Comparison of ENCODE assay signal across 8 cellular contexts in the genomic region with DNA sequence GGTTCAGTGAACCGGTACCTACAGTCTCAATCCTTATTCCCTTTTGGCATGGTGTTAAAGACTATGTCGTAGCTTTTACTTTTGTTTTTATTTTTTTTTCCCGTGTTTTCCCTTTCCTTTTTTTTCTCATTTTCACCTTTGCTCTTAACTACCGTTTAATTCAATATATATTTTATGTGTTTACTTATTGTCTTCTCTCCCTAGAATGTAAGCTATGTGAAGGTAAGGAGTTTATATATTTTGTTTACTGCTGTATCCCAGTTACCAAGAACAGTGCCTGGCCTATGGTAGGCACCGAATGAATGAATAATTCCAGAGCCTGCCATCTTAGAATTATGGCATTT. TPM values are rescaled to one million over a fixed set of nuclear protein-coding genes. Genes with fewer than 3 reads are reported as not detected.
DNase-seq lines count a peak whose midpoint lies in the region; ATAC-seq, FAIRE-seq and TF ChIP-seq lines count a peak whose summit lies in the region.

No MANE protein-coding gene starts in this region.

- peak overlapping the region; percentile 85 for H3K4me3 Mint-ChIP-seq in Caco-2 (ENCODE audit: unreplicated experiment)

- H2AFZ ChIP-seq in PC-3 (ENCODE audit: low read length) (peak overlapping the region; percentile 82), parathyroid adenoma (peak overlapping the region; percentile 94)

- no peaks in the 10 kb centered on the region for H3K9me3 Mint-ChIP-seq in Caco-2 (ENCODE audit: unreplicated experiment)

- H3K27me3 ChIP-seq in Caco-2 (replicated peaks; ENCODE audit: control insufficient read depth, insufficient read depth, low read length) (no peaks in the 10 kb centered on the region), PC-3 (ENCODE audit: low read length) (no peaks in the 10 kb centered on the region), parathyroid adenoma (ENCODE audit: control insufficient read depth, insufficient read depth, low read length) (no peaks in the 10 kb centered on the region)

- H3F3A ChIP-seq in PC-3 (ENCODE audit: low read length, unreplicated experiment) = no peaks in the 10 kb centered on the region

- TF ChIP-seq CTCF in Caco-2 (IDR thresholded peaks at IDR 0.05; ENCODE audit: insufficient read depth in 1 of 2, low read depth in 1 of 2, low read length in 1 of 2, severe bottlenecking in 1 of 2, unreplicated experiment in 1 of 2) (no peak), PC-3 (conservative IDR thresholded peaks at IDR 0.05; ENCODE audit: low read depth, low read length) (no peak), parathyroid adenoma (IDR thresholded peaks at IDR 0.05) (no peak)

- peak overlapping the region; percentile 86 for H3K27ac Mint-ChIP-seq in Caco-2 (ENCODE audit: unreplicated experiment)

- no peak overlapping the region for H3K27ac ChIP-seq in PC-3 (ENCODE audit: low read length)
- peak overlapping the region; percentile 81 for H3K27ac ChIP-seq in parathyroid adenoma

- BruUV-seq in Caco-2 (replicated peaks; lab: Mats Ljungman, UMichigan) (no TSS peak), PC-3 (replicated peaks; lab: Mats Ljungman, UMichigan) (TSS peak; percentile 10)

- no peak for DNase-seq in Caco-2
- DNase-seq in PC-3 = no peak
- no peak for DNase-seq in GM19238 (ENCODE audit: insufficient read length, low spot score)

- peaks cover 5% of the 10 kb centered on the region for H3K4me1 Mint-ChIP-seq in Caco-2 (ENCODE audit: low read depth, unreplicated experiment)

- peaks cover 35% of the 10 kb centered on the region for H3K36me3 Mint-ChIP-seq in Caco-2 (ENCODE audit: insufficient read depth, unreplicated experiment)

- H3K9me3 ChIP-seq in Caco-2 (no peaks in the 10 kb centered on the region), PC-3 (ENCODE audit: low read length) (no peaks in the 10 kb centered on the region), parathyroid adenoma (ENCODE audit: control insufficient read depth, low read length) (no peaks in the 10 kb centered on the region)

- H3K79me2 ChIP-seq in PC-3 (ENCODE audit: low read length) (peaks cover 28% of the 10 kb centered on the region), parathyroid adenoma (peaks cover 10% of the 10 kb centered on the region)

- FAIRE-seq in endometrium (lab: Jason Lieb, UNC) = peak; percentile 37

- POLR2A ChIA-PET in Caco-2 (lab: Charles Lee) = interaction anchor here (0.6 to 0.7 kb wide), 3 partner anchors 12 to 194 kb away, joined by 3 to 8 read pairs (median 4); a partner anchor contains a TSS
- POLR2A ChIA-PET in PC-3 (lab: Charles Lee; ENCODE audit: unreplicated experiment) = no interaction called here

- H3K4me3 ChIP-seq in Caco-2 (ENCODE audit: low read depth, low read length) = peak overlapping the region; percentile 62
- peak overlapping the region; percentile 73 for H3K4me3 ChIP-seq in PC-3 (ENCODE audit: low read length)
- peak overlapping the region; percentile 85 for H3K4me3 ChIP-seq in parathyroid adenoma (ENCODE audit: low read depth, low read length)

- H3K4me1 ChIP-seq in Caco-2 (peaks cover 10% of the 10 kb centered on the region), PC-3 (ENCODE audit: insufficient read depth, low read length) (peaks cover 21% of the 10 kb centered on the region), parathyroid adenoma (peaks cover 6% of the 10 kb centered on the region)

- H3K36me3 ChIP-seq in Caco-2 (ENCODE audit: control insufficient read depth, insufficient read depth, low read length) (no peaks in the 10 kb centered on the region), PC-3 (ENCODE audit: low read depth, low read length) (peaks cover 14% of the 10 kb centered on the region; the same call in 1 of the 2 replicates), parathyroid adenoma (ENCODE audit: control insufficient read depth, insufficient read depth, low read length) (no peaks in the 10 kb centered on the region)

- no peaks in the 10 kb centered on the region for H3K9me2 ChIP-seq in PC-3 (replicated peaks; ENCODE audit: low read length)

- H3K4me2 ChIP-seq in PC-3 (ENCODE audit: low read length) = peak overlapping the region; percentile 95
- H3K4me2 ChIP-seq in parathyroid adenoma (ENCODE audit: low read length) = peak overlapping the region; percentile 64

- intact Hi-C loops in Caco-2 (cut with micrococcal nuclease; ENCODE audit: unreplicated experiment) = loop anchor here (1.0 to 2.0 kb wide), 2 partner anchors 17 to 49 kb away; a partner anchor contains a TSS
- intact Hi-C loops in PC-3 (cut with micrococcal nuclease) = no loop called here

- ATAC-seq in PC-3 (no peak), GM19328 (IDR thresholded peaks at IDR 0.05; ENCODE audit: unreplicated experiment) (no peak), GM21381 (IDR thresholded peaks at IDR 0.05; ENCODE audit: unreplicated experiment) (no peak), HG03025 (IDR thresholded peaks at IDR 0.05; ENCODE audit: low FRiP score, unreplicated experiment) (no peak)

- H4K20me1 ChIP-seq in PC-3 (ENCODE audit: low read length) = no peaks in the 10 kb centered on the region

- no peaks in the 10 kb centered on the region for H3K27me3 Mint-ChIP-seq in Caco-2 (ENCODE audit: insufficient read depth, unreplicated experiment)

- CTCF ChIA-PET in Caco-2 (lab: Charles Lee) = no interaction called here
- CTCF ChIA-PET in PC-3 (lab: Charles Lee) = no interaction called here

- H3K9ac ChIP-seq in PC-3 (ENCODE audit: low read length) = peak overlapping the region; percentile 88
- no peak overlapping the region for H3K9ac ChIP-seq in parathyroid adenoma

RNA-seq across cellular contexts. Expression of a gene that starts 0.3 kb away (rescaled TPM):
- total RNA-seq in Caco-2 (2022) (23.2 and 24.5 TPM in 2 replicates), PC-3 (2014; rRNA removed) (7.9 and 13.2 TPM in 2 replicates)

RNA-seq across cellular contexts. Expression of a gene that starts 12.3 kb away (rescaled TPM):
- 16.0 and 21.3 TPM in 2 replicates for total RNA-seq in Caco-2 (2022)
- 22.6 and 23.5 TPM in 2 replicates for total RNA-seq in PC-3 (2014; rRNA removed)

RNA-seq across cellular contexts. Expression of a gene that starts 17.9 kb away (rescaled TPM):
- total RNA-seq in Caco-2 (2022) = 2.5 and 3.8 TPM in 2 replicates
- 3.4 and 9.5 TPM in 2 replicates for total RNA-seq in PC-3 (2014; rRNA removed)

RNA-seq across cellular contexts. Expression of a gene that starts 48.8 kb away (rescaled TPM):
- total RNA-seq in Caco-2 (2022) (48.8 and 54.4 TPM in 2 replicates), PC-3 (2014; rRNA removed) (96.8 and 113 TPM in 2 replicates)
